31 cellular contexts compared by ENCODE assay signal in genomic region chr22:22849640-22850610, GRCh38. TPM values are rescaled to one million over a fixed set of nuclear protein-coding genes. Genes with fewer than 3 reads are reported as not detected.
DNase-seq lines count a peak whose midpoint lies in the region; ATAC-seq, FAIRE-seq and TF ChIP-seq lines count a peak whose summit lies in the region.
"Had no signal": no experiment of that assay in that cellular context is flagged by ENCODE, and none has a peak within 500 bp of the region (broad histone marks: within the 10 kb centered on the region; RNA-seq: fewer than 3 reads in every experiment).

No MANE protein-coding gene starts in this region.

- H3K4me1 Mint-ChIP-seq in CD8-positive, alpha-beta memory T cell = peaks cover 46 to 67% (median 57%) of the 10 kb centered on the region in 3 donors
- H3K4me1 Mint-ChIP-seq in activated T-cell treated with anti-CD3 and anti-CD28 coated beads, Interleukin-2, amount 50 U/mL, for 24 hours (ENCODE audit: low read depth) = peaks cover 21% of the 10 kb centered on the region
- H3K4me1 Mint-ChIP-seq: neural crest cell had no signal

- TF ChIP-seq RAD21 in GM12878 (IDR thresholded peaks at IDR 0.05; ENCODE audit: insufficient read depth, low read depth, low read length) = no peak

- peaks cover 0 to 3% (median 2%) of the 10 kb centered on the region in 5 donors for H3K9me3 Mint-ChIP-seq in CD8-positive, alpha-beta memory T cell
- no peaks in the 10 kb centered on the region for H3K9me3 Mint-ChIP-seq in activated T-cell treated with anti-CD3 and anti-CD28 coated beads, Interleukin-2, amount 50 U/mL, for 24 hours
- H3K9me3 Mint-ChIP-seq: activated naive CD4-positive, alpha-beta T cell treated with anti-CD3 and anti-CD28 coated beads, Interleukin-2, amount 50 U/mL, for 24 hours; activated T-helper 17 cell treated with anti-CD3 and anti-CD28 coated beads, Interleukin-2, amount 50 U/mL, for 72 hours; HFFc6; neural crest cell; T-helper 2 cell treated with Interferon-gamma antibody and Interleukin-4, amounts not matched to agents 5 μg/mL and 100 μg/mL, for 36 hours had no signal

- in situ Hi-C loops in GM12878 (cut with MboI) = loop anchor here (5.0 kb wide), 2 partner anchors 92 to 272 kb away; no protein-coding TSS in a partner anchor

- no peak for TF ChIP-seq CTCF in HEK293 (tag by site-specific recombination; IDR thresholded peaks at IDR 0.05)
- no peak for TF ChIP-seq CTCF in GM12878 (IDR thresholded peaks at IDR 0.05 in 2 of 3, conservative IDR thresholded peaks at IDR 0.05 in 1 of 3; ENCODE audit: control insufficient read depth in 2 of 3, extremely low read depth in 1 of 3, insufficient read depth in 1 of 3, low read depth in 3 of 3, low read length in 3 of 3)

- 35% methylated on average over 5 of the region's 5 CpGs for WGBS in GM12878 (ENCODE audit: insufficient coverage, insufficient replicate concordance, low lambda C conversion rate, missing lambda C conversion rate)
- WGBS in neuronal stem cell (ENCODE audit: extremely low coverage in 2 of 2, insufficient read length in 2 of 2, insufficient replicate concordance in 1 of 2), 2 donors = no CpG with 5 or more reads among the region's 5 CpGs

- H2BK5ac ChIP-seq in neuronal stem cell (ENCODE audit: low read length) = no peak overlapping the region

- H3K14ac ChIP-seq in neuronal stem cell (ENCODE audit: low read length) = no peak overlapping the region

- H3K18ac ChIP-seq in neuronal stem cell (ENCODE audit: low read length) = peak overlapping the region; percentile 40

- H3K23ac ChIP-seq in neuronal stem cell (ENCODE audit: low read depth, low read length, poor library complexity) = peak overlapping the region; percentile 12

- no peaks in the 10 kb centered on the region for H3K27me3 ChIP-seq in CD8-positive, alpha-beta memory T cell (ENCODE audit: insufficient read depth, low read length, poor library complexity, severe bottlenecking)
- H3K27me3 ChIP-seq in GM12878 (replicated peaks in 1 of 2; ENCODE audit: control insufficient read depth in 2 of 2, insufficient read depth in 2 of 2, low read length in 1 of 2) (no peaks in the 10 kb centered on the region), neuronal stem cell (ENCODE audit: control insufficient read depth in 3 of 3, insufficient read depth in 3 of 3, low read depth in 1 of 3, low read length in 3 of 3) (peaks cover 0 to 10% (median 0%) of the 10 kb centered on the region in 3 experiments)
- H3K27me3 ChIP-seq: cardiac muscle cell, right lobe of liver, transverse colon had no signal

- H3K9ac ChIP-seq in GM12878 (ENCODE audit: control insufficient read depth, insufficient read depth, low read length) = no peak overlapping the region
- H3K9ac ChIP-seq in neuronal stem cell (ENCODE audit: low read depth, low read length, poor library complexity) = no peak overlapping the region
- H3K9ac ChIP-seq: SK-N-SH had no signal

- BruUV-seq in GM12878 (replicated peaks; lab: Mats Ljungman, UMichigan) = TSS peak; percentile 66

- peaks cover 10% of the 10 kb centered on the region for H3K4me1 ChIP-seq in CD8-positive, alpha-beta memory T cell (ENCODE audit: insufficient read depth, low read length)
- H3K4me1 ChIP-seq in HEK293 (ENCODE audit: control insufficient read depth, insufficient read depth, low read length) = no peaks in the 10 kb centered on the region
- peaks cover 18% of the 10 kb centered on the region for H3K4me1 ChIP-seq in GM12878 (ENCODE audit: control insufficient read depth, insufficient read depth, low read length)
- H3K4me1 ChIP-seq in neuronal stem cell (ENCODE audit: control insufficient read depth in 2 of 2, insufficient read depth in 1 of 2, low read depth in 1 of 2, low read length in 2 of 2) = no peaks in the 10 kb centered on the region
- H3K4me1 ChIP-seq: Caco-2, left ventricle myocardium inferior, right lobe of liver, stomach, transverse colon had no signal

- no peak overlapping the region for H3K4me3 Mint-ChIP-seq in CD8-positive, alpha-beta memory T cell
- no peak overlapping the region for H3K4me3 Mint-ChIP-seq in activated T-cell treated with anti-CD3 and anti-CD28 coated beads, Interleukin-2, amount 50 U/mL, for 24 hours
- H3K4me3 Mint-ChIP-seq: activated naive CD4-positive, alpha-beta T cell treated with anti-CD3 and anti-CD28 coated beads, Interleukin-2, amount 50 U/mL, for 24 hours; activated T-helper 17 cell treated with anti-CD3 and anti-CD28 coated beads, Interleukin-2, amount 50 U/mL, for 72 hours; HFFc6; neural crest cell; T-helper 2 cell treated with Interferon-gamma antibody and Interleukin-4, amounts not matched to agents 5 μg/mL and 100 μg/mL, for 36 hours had no signal

- RAD21 ChIA-PET in GM12878 (lab: Charles Lee; ENCODE audit: unreplicated experiment) = interaction anchor here (0.8 to 9.3 kb wide), 15 partner anchors 30 to 288 kb away, joined by 3 to 174 read pairs (median 8); no protein-coding TSS in a partner anchor

- no peak overlapping the region for H2BK12ac ChIP-seq in neuronal stem cell (ENCODE audit: low read length)

- H3K27ac Mint-ChIP-seq in CD8-positive, alpha-beta memory T cell = peak overlapping the region in 5 of 8 donors; percentile 19 to 76 (median 58)
- H3K27ac Mint-ChIP-seq in activated T-cell treated with anti-CD3 and anti-CD28 coated beads, Interleukin-2, amount 50 U/mL, for 24 hours = no peak overlapping the region
- H3K27ac Mint-ChIP-seq: activated T-helper 17 cell treated with anti-CD3 and anti-CD28 coated beads, Interleukin-2, amount 50 U/mL, for 72 hours; HFFc6; T-helper 2 cell treated with Interferon-gamma antibody and Interleukin-4, amounts not matched to agents 5 μg/mL and 100 μg/mL, for 36 hours had no signal

- no peak for TF ChIP-seq POLR2A in GM12878 (IDR thresholded peaks at IDR 0.05; ENCODE audit: low read depth, low read length)

- no peak overlapping the region for H4K91ac ChIP-seq in neuronal stem cell (ENCODE audit: low read depth, low read length, poor library complexity)

- H4K20me1 ChIP-seq in GM12878 (ENCODE audit: control insufficient read depth, insufficient read depth) = no peaks in the 10 kb centered on the region

- POLR2A ChIA-PET in CD8-positive, alpha-beta memory T cell (lab: Charles Lee) = interaction anchor here (1.0 kb wide), 1 partner anchor 11 kb away, joined by 4 read pairs; no protein-coding TSS in a partner anchor
- POLR2A ChIA-PET in HEK293 (lab: Yijun Ruan, JAX) = no interaction called here
- POLR2A ChIA-PET in GM12878 (lab: Charles Lee) = interaction anchor here (0.8 to 3.7 kb wide), 6 partner anchors 27 to 104 kb away, joined by 3 to 38 read pairs (median 16); no protein-coding TSS in a partner anchor

- H3K4me2 ChIP-seq in GM12878 (ENCODE audit: control insufficient read depth, insufficient read depth) = 0 out of 2 replicates have a peak overlapping the region, but pooled peaks have one; percentile 9
- H3K4me2 ChIP-seq in neuronal stem cell (ENCODE audit: insufficient read depth, low read length, poor library complexity, severe bottlenecking) = no peak overlapping the region
- H3K4me2 ChIP-seq: SK-N-SH had no signal

- H3K4me3 ChIP-seq in CD8-positive, alpha-beta memory T cell (ENCODE audit: low read length) = no peak overlapping the region
- H3K4me3 ChIP-seq in HEK293 (ENCODE audit: low read depth, low read length) (no peak overlapping the region), GM12878 (no peak overlapping the region), neuronal stem cell (ENCODE audit: low read length in 2 of 2) (no peak overlapping the region)
- H3K4me3 ChIP-seq: cardiac muscle cell, left ventricle myocardium inferior, right lobe of liver, stomach, transverse colon had no signal

- no peak overlapping the region for H2BK120ac ChIP-seq in neuronal stem cell (ENCODE audit: low read depth, low read length)

- H2AFZ ChIP-seq in GM12878 (ENCODE audit: control insufficient read depth, low read depth, low read length) (no peak overlapping the region), neuronal stem cell (ENCODE audit: low read length) (no peak overlapping the region)

- H3K9me3 ChIP-seq in CD8-positive, alpha-beta memory T cell (ENCODE audit: low read length) = no peaks in the 10 kb centered on the region
- H3K9me3 ChIP-seq in HEK293 (ENCODE audit: control insufficient read depth, insufficient read depth, low read depth, low read length) (no peaks in the 10 kb centered on the region), GM12878 (replicated peaks; ENCODE audit: control insufficient read depth, insufficient read depth, low read length) (no peaks in the 10 kb centered on the region), neuronal stem cell (replicated peaks in 1 of 2; ENCODE audit: control insufficient read depth in 2 of 2, insufficient read depth in 1 of 2, low read depth in 1 of 2, low read length in 2 of 2) (no peaks in the 10 kb centered on the region)
- H3K9me3 ChIP-seq: left ventricle myocardium inferior, right lobe of liver, SK-N-SH, stomach, transverse colon had no signal

- no peaks in the 10 kb centered on the region for H3K27me3 Mint-ChIP-seq in CD8-positive, alpha-beta memory T cell
- no peaks in the 10 kb centered on the region for H3K27me3 Mint-ChIP-seq in activated T-cell treated with anti-CD3 and anti-CD28 coated beads, Interleukin-2, amount 50 U/mL, for 24 hours
- H3K27me3 Mint-ChIP-seq: activated naive CD4-positive, alpha-beta T cell treated with anti-CD3 and anti-CD28 coated beads, Interleukin-2, amount 50 U/mL, for 24 hours had no signal

- no peak overlapping the region for H2BK15ac ChIP-seq in neuronal stem cell (ENCODE audit: low read length)

- no peak overlapping the region for H4K8ac ChIP-seq in neuronal stem cell (ENCODE audit: low read depth, low read length)

- CTCF ChIA-PET in CD8-positive, alpha-beta memory T cell (lab: Charles Lee) = interaction anchor here (0.6 to 7.2 kb wide), 18 partner anchors 8 to 130 kb away, joined by 3 to 184 read pairs (median 8); no protein-coding TSS in a partner anchor
- CTCF ChIA-PET in HEK293 (lab: Yijun Ruan, JAX) = interaction anchor here (0.5 to 6.8 kb wide), 23 partner anchors 8 to 273 kb away, joined by 3 to 107 read pairs (median 10); no protein-coding TSS in a partner anchor
- CTCF ChIA-PET in GM12878 (lab: Yijun Ruan, JAX) = interaction anchor here (0.7 to 12.5 kb wide), 20 partner anchors 19 to 263 kb away, joined by 3 to 551 read pairs (median 6); no protein-coding TSS in a partner anchor

- no peak overlapping the region for H3K27ac ChIP-seq in CD8-positive, alpha-beta memory T cell (ENCODE audit: low read depth, low read length)
- H3K27ac ChIP-seq in HEK293 (ENCODE audit: extremely low read depth, low read depth, low read length) (no peak overlapping the region), GM12878 (ENCODE audit: control insufficient read depth, insufficient read depth) (peak overlapping the region; percentile 6), neuronal stem cell (replicated peaks; ENCODE audit: low read length) (no peak overlapping the region)
- H3K27ac ChIP-seq: cardiac muscle cell, left ventricle myocardium inferior, right lobe of liver, stomach, transverse colon had no signal

- intact Hi-C loops in GM12878 (cut with micrococcal nuclease; ENCODE audit: unreplicated experiment) = loop anchor here (2.0 to 10.0 kb wide), 3 partner anchors 53 to 295 kb away; partner anchors contain the start of genes RAB36 and RSPH14

- no peak for FAIRE-seq in GM12878 (lab: Jason Lieb, UNC)
- FAIRE-seq: islet of Langerhans had no signal

- SMC1A ChIA-PET in GM12878 (lab: Charles Lee; ENCODE audit: uncharacterized antibody, unreplicated experiment) = interaction anchor here (0.6 to 7.6 kb wide), 15 partner anchors 11 to 285 kb away, joined by 3 to 201 read pairs (median 3); no protein-coding TSS in a partner anchor

- H3K36me3 ChIP-seq in CD8-positive, alpha-beta memory T cell (ENCODE audit: insufficient read depth, low read length) = no peaks in the 10 kb centered on the region
- H3K36me3 ChIP-seq in HEK293 (ENCODE audit: control insufficient read depth in 2 of 2, insufficient read depth in 1 of 2, low read length in 2 of 2) (no peaks in the 10 kb centered on the region), GM12878 (ENCODE audit: control insufficient read depth in 2 of 2, insufficient read depth in 2 of 2, low read length in 1 of 2) (no peaks in the 10 kb centered on the region), neuronal stem cell (replicated peaks in 1 of 2; ENCODE audit: control insufficient read depth in 2 of 2, insufficient read depth in 2 of 2, low read length in 2 of 2) (no peaks in the 10 kb centered on the region)
- H3K36me3 ChIP-seq: cardiac muscle cell, left ventricle myocardium inferior, right lobe of liver, stomach, transverse colon had no signal

- no peak for DNase-seq in CD8-positive, alpha-beta memory T cell
- DNase-seq in GM12878 (ENCODE audit: low read depth, low spot score) = no peak
- DNase-seq in neuronal stem cell (ENCODE audit: low spot score) = no peak
- no peak for DNase-seq in activated T-cell treated with anti-CD3 and anti-CD28 coated beads, Interleukin-2, amount 50 U/mL, for 24 hours
- DNase-seq: activated CD8-positive, alpha-beta memory T cell treated with anti-CD3 and anti-CD28 coated beads, Interleukin-2, amount 50 U/mL, for 4 hours; Caco-2; HFFc6; KBM-7; left ventricle myocardium inferior; midbrain; MV-4-11; NCI-H1694; NCI-H226; right lobe of liver; SK-N-SH; stimulated activated CD4-positive, alpha-beta T cell treated with anti-CD3 and anti-CD28 coated beads, Interleukin-12 subunit alpha, Interleukin-12 subunit beta, amount 100 ng/mL, for 4 hours; stimulated activated CD4-positive, alpha-beta T cell treated with anti-CD3 and anti-CD28 coated beads, Interleukin-4, amount 100 ng/mL, for 4 hours; stomach; transverse colon had no signal

- H2AK5ac ChIP-seq in neuronal stem cell (ENCODE audit: low read depth, low read length) = no peak overlapping the region

- H3K4ac ChIP-seq in neuronal stem cell (ENCODE audit: low read length) = no peak overlapping the region

- peaks cover 0 to 5% (median 4%) of the 10 kb centered on the region in 3 donors for H3K36me3 Mint-ChIP-seq in CD8-positive, alpha-beta memory T cell
- H3K36me3 Mint-ChIP-seq in activated T-cell treated with anti-CD3 and anti-CD28 coated beads, Interleukin-2, amount 50 U/mL, for 24 hours (ENCODE audit: low read depth) = no peaks in the 10 kb centered on the region
- H3K36me3 Mint-ChIP-seq: activated naive CD4-positive, alpha-beta T cell treated with anti-CD3 and anti-CD28 coated beads, Interleukin-2, amount 50 U/mL, for 24 hours had no signal

- H3K79me2 ChIP-seq in GM12878 (ENCODE audit: control insufficient read depth, insufficient read depth, low read length) = no peaks in the 10 kb centered on the region

- no peaks in the 10 kb centered on the region for H3K79me1 ChIP-seq in neuronal stem cell (ENCODE audit: low read depth, low read length)

- TF ChIP-seq EP300 in GM12878 (IDR thresholded peaks at IDR 0.05; ENCODE audit: borderline replicate concordance in 1 of 2, control insufficient read depth in 1 of 2, low read depth in 2 of 2, low read length in 2 of 2) = no peak

- ATAC-seq in GM12878 = peak; percentile 49
- no peak for ATAC-seq in HG02588 (IDR thresholded peaks at IDR 0.05; ENCODE audit: unreplicated experiment)
- ATAC-seq in GM18870 (IDR thresholded peaks at IDR 0.05; ENCODE audit: unreplicated experiment) = no peak
- ATAC-seq: activated T-helper 17 cell treated with anti-CD3 and anti-CD28 coated beads, Interleukin-2, amount 50 U/mL, for 72 hours had no signal

RNA-seq across cellular contexts. Expression of gene IGLL5, which starts 37.7 kb away (rescaled TPM):
- total RNA-seq in CD8-positive, alpha-beta memory T cell = not detected
- polyA plus RNA-seq in CD8-positive, alpha-beta memory T cell = not detected
- total RNA-seq in GM12878 (2013; cell fraction: nucleolus; rRNA removed) = not detected in 2 replicates
- total RNA-seq in GM12878 (2014; rRNA removed) = not detected in 2 replicates
- total RNA-seq in GM12878 (2014; rRNA removed; fragmentation: Illumina TruSeq; extraction: Trizol) = not detected in 2 replicates
- not detected in 2 replicates for total RNA-seq in GM12878 (2021)
- not detected for polyA plus RNA-seq in GM12878 (2011; ENCODE audit: low read depth)
- not detected in 2 replicates for polyA plus RNA-seq in GM12878 (2011; rRNA removed)
- polyA plus RNA-seq in GM12878 (2011; cell fraction: cytosol; rRNA removed) = not detected in 2 replicates
- polyA plus RNA-seq in GM12878 (2011; cell fraction: nucleus; rRNA removed) = not detected in 2 replicates
- 0.39 and 0.48 TPM in 2 replicates for polyA plus RNA-seq in GM12878 (2012)
- not detected in 2 replicates for polyA plus RNA-seq in GM12878 (2014; fragmentation: Illumina TruSeq; extraction: Trizol)
- polyA plus RNA-seq in GM12878 (2014; fragmentation: Nextera tagmentation; extraction: Ambion mirVana) = not detected
- polyA plus RNA-seq in GM12878 (2014; rRNA removed) = not detected in 2 replicates
- polyA plus RNA-seq in GM12878 (2016; fragmentation: Nextera tagmentation; extraction: Ambion mirVana) = not detected
- not detected in 2 replicates for polyA minus RNA-seq in GM12878 (2011; rRNA and poly(A)+ RNA removed)
- not detected in 2 replicates for polyA minus RNA-seq in GM12878 (2011; cell fraction: cytosol; rRNA and poly(A)+ RNA removed)
- not detected in 2 replicates for polyA minus RNA-seq in GM12878 (2011; cell fraction: nucleus; rRNA and poly(A)+ RNA removed)
- polyA plus RNA-seq in neuronal stem cell (2013, experiment 1 of 2) = not detected
- not detected for polyA plus RNA-seq in neuronal stem cell (2013, experiment 2 of 2)
- total RNA-seq: activated T-helper 17 cell treated with anti-CD3 and anti-CD28 coated beads, Interleukin-2, amount 50 U/mL, for 72 hours; Caco-2; cardiac muscle cell; Daoy; fibroblast of lung; HFFc6; HT1080; neural crest cell had no signal
- polyA plus RNA-seq: cardiac muscle cell, fibroblast of lung, SK-N-SH had no signal
